7 cellular contexts compared by ENCODE assay signal in the genomic region with DNA sequence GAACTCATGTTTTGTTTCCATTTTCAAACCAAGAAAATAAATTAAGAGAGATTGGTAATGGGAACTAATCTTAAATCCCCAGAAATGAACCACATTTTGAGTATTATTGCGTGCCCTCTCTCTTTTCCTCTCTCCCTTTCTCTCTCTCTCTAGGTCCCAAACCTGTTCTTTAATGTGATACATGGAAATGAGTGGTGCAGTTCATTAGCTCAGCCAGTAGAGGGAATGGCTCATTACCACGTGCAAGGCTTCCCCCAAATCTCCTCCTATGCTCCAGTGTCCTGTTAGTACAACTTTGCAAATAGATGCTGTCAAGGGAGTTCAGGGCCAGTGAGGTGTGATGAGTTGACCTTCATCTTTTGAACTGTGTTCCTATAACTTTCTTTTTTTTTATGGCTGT.
A peak's percentile ranks its signal among the peaks of the same experiment; 100 is the strongest.
DNase-seq lines count a peak whose midpoint lies in the region; ATAC-seq and TF ChIP-seq lines count a peak whose summit lies in the region.

No MANE protein-coding gene starts in this region.

- no peak overlapping the region for H3K4me3 ChIP-seq in thyroid gland (replicated peaks in 1 of 3)

- TF ChIP-seq POLR2A in thyroid gland (IDR thresholded peaks at IDR 0.05), result no peak

- POLR2A ChIA-PET in GM10248 (lab: Yijun Ruan, JAX), result no interaction called here

- 34 to 36% methylated on average over 2 of the region's 2 CpGs for WGBS in thyroid gland, 2 donors

- H3K4me1 ChIP-seq in thyroid gland, result no peaks in the 10 kb centered on the region

- H3K27ac ChIP-seq in thyroid gland, result no peak overlapping the region

- H3K36me3 ChIP-seq in thyroid gland, result no peaks in the 10 kb centered on the region

- TF ChIP-seq CTCF in GM10248 (IDR thresholded peaks at IDR 0.05; ENCODE audit: control extremely low read depth, extremely low read depth, low read depth, missing control alignments) (peak; percentile 35), thyroid gland (IDR thresholded peaks at IDR 0.05) (peak in 4 of 6 experiments; percentile 8 to 34 (median 22))

- H3K27me3 ChIP-seq in thyroid gland, result no peaks in the 10 kb centered on the region

- peak; percentile 80 for ATAC-seq in GM19463 (IDR thresholded peaks at IDR 0.05; ENCODE audit: unreplicated experiment)
- peak; percentile 79 to 84 for ATAC-seq in left cardiac atrium

- DNase-seq in GM10248 (ENCODE audit: extremely low spot score) (peak; percentile 44), KBM-7 (peak; percentile 69), SW480 (ENCODE audit: low spot score) (peak; percentile 72), left cardiac atrium (no peak), thyroid gland (no peak), cerebellum (ENCODE audit: low spot score) (no peak)

- intact Hi-C loops in left cardiac atrium (cut with DNase I) (no loop called here), thyroid gland (cut with DNase I) (no loop called here)

- CTCF ChIA-PET in GM10248 (lab: Yijun Ruan, JAX), result interaction anchor here (0.7 to 1.4 kb wide), 4 partner anchors 17 to 947 kb away, joined by 3 to 4 read pairs (median 3); no protein-coding TSS in a partner anchor

- no peaks in the 10 kb centered on the region for H3K9me3 ChIP-seq in thyroid gland

- in situ Hi-C loops in KBM-7 (cut with MboI; ENCODE audit: low pct_unique_long_range_greater_than_20kb, low sequenced_read_pairs), result no loop called here

Comparison
In these comparisons a context has a peak if more than half of its experiments do, and no peak if none do; other contexts are left out.
1. DNase-seq: peak in GM10248 (single experiment), KBM-7 (single experiment) and SW480 (single experiment); none in left cardiac atrium (single experiment), thyroid gland (0 of 2) and cerebellum (single experiment).